ENCODE assay signal across 8 cellular contexts in genomic region chr17:64129515-64129764, GRCh38. TPM values are rescaled to one million over a fixed set of nuclear protein-coding genes. Genes with fewer than 3 reads are reported as not detected.
DNase-seq lines count a peak whose midpoint lies in the region; ATAC-seq and TF ChIP-seq lines count a peak whose summit lies in the region.

No MANE protein-coding gene starts in this region.

- H3K9ac ChIP-seq in adipocyte (ENCODE audit: low read length) (peak overlapping the region; percentile 89), liver (ENCODE audit: low read depth in 1 of 2, low read length in 2 of 2) (peak overlapping the region; percentile 94 to 95)

- intact Hi-C loops in upper lobe of right lung (cut with DNase I) = no loop called here

- under 1% methylated on average over 31 of the region's 31 CpGs for whole genome bisulfite sequencing in liver

- H3K4me1 ChIP-seq in ACC112 (ENCODE audit: control insufficient read depth, insufficient read depth, low read length, unreplicated experiment) (peaks cover 31% of the 10 kb centered on the region), adipocyte (ENCODE audit: control insufficient read depth, insufficient read depth, low read length) (peaks cover 36% of the 10 kb centered on the region), liver (ENCODE audit: control insufficient read depth in 4 of 4, insufficient read depth in 4 of 4, low read length in 3 of 4) (peaks cover 10 to 32% (median 24%) of the 10 kb centered on the region in 4 donors), upper lobe of right lung (peaks cover 19% of the 10 kb centered on the region)

- no peak for TF ChIP-seq CTCF in HFF-Myc (IDR thresholded peaks at IDR 0.05; ENCODE audit: low read depth, low read length, missing control alignments)
- no peak for TF ChIP-seq CTCF in liver (IDR thresholded peaks at IDR 0.05; ENCODE audit: low read depth, low read length, missing input control)
- TF ChIP-seq CTCF in upper lobe of right lung (IDR thresholded peaks at IDR 0.05) = no peak

- DNase-seq in HFF-Myc (ENCODE audit: extremely low read depth, low read depth) = no peak
- no peak for DNase-seq in adipocyte (ENCODE audit: low read depth)
- DNase-seq in upper lobe of right lung = no peak

- H3K27me3 ChIP-seq in ACC112 (ENCODE audit: insufficient read depth, low read length) (no peaks in the 10 kb centered on the region), adipocyte (replicated peaks; ENCODE audit: control insufficient read depth, insufficient read depth, low read length) (no peaks in the 10 kb centered on the region), liver (ENCODE audit: control insufficient read depth in 4 of 4, insufficient read depth in 4 of 4, low read length in 3 of 4) (no peaks in the 10 kb centered on the region), upper lobe of right lung (no peaks in the 10 kb centered on the region)

- no peak overlapping the region for H2AFZ ChIP-seq in ACC112 (ENCODE audit: low read length, unreplicated experiment)

- peak overlapping the region; percentile 49; the same call in 1 of the 2 replicates for H3K27ac ChIP-seq in ACC112 (ENCODE audit: low read depth, low read length)
- peak overlapping the region; percentile 94 to 97 for H3K27ac ChIP-seq in liver (ENCODE audit: low read depth in 1 of 2, low read length in 2 of 2)
- peak overlapping the region; percentile 94 for H3K27ac ChIP-seq in upper lobe of right lung

- H3K79me2 ChIP-seq in ACC112 (ENCODE audit: control insufficient read depth, insufficient read depth, low read length, unreplicated experiment) = peaks cover 37% of the 10 kb centered on the region

- ATAC-seq in upper lobe of right lung = no peak
- no peak for ATAC-seq in GM18909 (IDR thresholded peaks at IDR 0.05; ENCODE audit: poor library complexity, unreplicated experiment)
- ATAC-seq in HG02642 (IDR thresholded peaks at IDR 0.05; ENCODE audit: poor library complexity, unreplicated experiment) = no peak
- no peak for ATAC-seq in GM21529 (IDR thresholded peaks at IDR 0.05; ENCODE audit: unreplicated experiment)

- no peaks in the 10 kb centered on the region for H3K9me3 ChIP-seq in adipocyte (ENCODE audit: control insufficient read depth, low read length)
- H3K9me3 ChIP-seq in liver (ENCODE audit: control insufficient read depth in 4 of 4, low read length in 3 of 4) = no peaks in the 10 kb centered on the region
- no peaks in the 10 kb centered on the region for H3K9me3 ChIP-seq in upper lobe of right lung

- no peak for TF ChIP-seq RAD21 in liver (IDR thresholded peaks at IDR 0.05)

- H3K36me3 ChIP-seq in ACC112 (ENCODE audit: insufficient read depth, low read length) (no peaks in the 10 kb centered on the region), adipocyte (ENCODE audit: control insufficient read depth, insufficient read depth, low read length, severe bottlenecking) (no peaks in the 10 kb centered on the region), liver (ENCODE audit: control insufficient read depth in 4 of 4, insufficient read depth in 3 of 4, low read depth in 1 of 4, low read length in 3 of 4) (no peaks in the 10 kb centered on the region), upper lobe of right lung (no peaks in the 10 kb centered on the region)

- peak overlapping the region; percentile 89 for H3K4me3 ChIP-seq in ACC112 (ENCODE audit: low read depth, low read length)
- peak overlapping the region; percentile 71 for H3K4me3 ChIP-seq in HFF-Myc (replicated peaks; ENCODE audit: low read depth, low read length)
- H3K4me3 ChIP-seq in adipocyte (ENCODE audit: low read length) = peak overlapping the region; percentile 93
- H3K4me3 ChIP-seq in liver (ENCODE audit: low read depth in 1 of 3, low read length in 3 of 3) = peak overlapping the region; percentile 77 to 98 (median 77)
- H3K4me3 ChIP-seq in upper lobe of right lung = peak overlapping the region; percentile 75

TF ChIP-seq in liver, 16 proteins besides CTCF, POLR2A, EP300 and RAD21:
- TF ChIP-seq NR2F2 (IDR thresholded peaks at IDR 0.05) = no peak
- no peak for TF ChIP-seq REST (IDR thresholded peaks at IDR 0.05)
- TF ChIP-seq HNF4A (conservative IDR thresholded peaks at IDR 0.05) = no peak
- no peak for TF ChIP-seq ATF3 (IDR thresholded peaks at IDR 0.05)
- no peak for TF ChIP-seq TAF1 (conservative IDR thresholded peaks at IDR 0.05)
- no peak for TF ChIP-seq YY1 (IDR thresholded peaks at IDR 0.05)
- no peak for TF ChIP-seq HNF4G (IDR thresholded peaks at IDR 0.05)
- TF ChIP-seq RXRA (IDR thresholded peaks at IDR 0.05) = no peak
- TF ChIP-seq MAX (IDR thresholded peaks at IDR 0.05) = no peak
- no peak for TF ChIP-seq ZBTB33 (IDR thresholded peaks at IDR 0.05)
- TF ChIP-seq GABPA (IDR thresholded peaks at IDR 0.05 in 1 of 2, conservative IDR thresholded peaks at IDR 0.05 in 1 of 2) = no peak

RNA-seq across cellular contexts. Expression of gene ERN1, which starts 0.5 kb away (rescaled TPM):
- total RNA-seq in liver (10 to 100 TPM in 1 of 2 donors, 1 to 10 TPM in 1; 7.5 to 35.1 TPM), upper lobe of right lung (52.6 TPM)
- polyA plus RNA-seq in liver = 10 to 100 TPM in 1 of 2 donors, 1 to 10 TPM in 1; 6.3 to 22.3 TPM
